ENCODE assay signal across 15 cellular contexts in genomic region chr3:41991399-41991798, GRCh38. TPM values are rescaled to one million over a fixed set of nuclear protein-coding genes. Genes with fewer than 3 reads are reported as not detected.
DNase-seq lines count a peak whose midpoint lies in the region; TF ChIP-seq lines count a peak whose summit lies in the region.
"Had no signal": no experiment of that assay in that cellular context is flagged by ENCODE, and none has a peak within 500 bp of the region (broad histone marks: within the 10 kb centered on the region; RNA-seq: fewer than 3 reads in every experiment).

No MANE protein-coding gene starts in this region.

- H3K27me3 Mint-ChIP-seq in MCF 10A (ENCODE audit: insufficient read depth, unreplicated experiment) (no peaks in the 10 kb centered on the region), mesothelial cell of epicardium (ENCODE audit: low read depth) (no peaks in the 10 kb centered on the region), type B pancreatic cell (no peaks in the 10 kb centered on the region)

- H3K27ac Mint-ChIP-seq in MCF 10A (ENCODE audit: low read depth, unreplicated experiment), result no peak overlapping the region
- peak overlapping the region; percentile 55 for H3K27ac Mint-ChIP-seq in mesothelial cell of epicardium
- H3K27ac Mint-ChIP-seq in type B pancreatic cell, result peak overlapping the region; percentile 7
- H3K27ac Mint-ChIP-seq: CD4-positive, alpha-beta memory T cell; HFFc6 had no signal

- TF ChIP-seq CTCF in MCF 10A (IDR thresholded peaks at IDR 0.05; ENCODE audit: unreplicated experiment) (no peak), breast epithelium (IDR thresholded peaks at IDR 0.05) (no peak), mesothelial cell of epicardium (IDR thresholded peaks at IDR 0.05; ENCODE audit: unreplicated experiment) (no peak), type B pancreatic cell (conservative IDR thresholded peaks at IDR 0.05) (no peak), sigmoid colon (IDR thresholded peaks at IDR 0.05) (no peak)

- POLR2A ChIA-PET in MCF 10A (lab: Yijun Ruan, JAX), result interaction anchor here (0.8 kb wide), 1 partner anchor 99 kb away, joined by 3 read pairs; the partner anchor contains the start of gene TRAK1

- WGBS in sigmoid colon, 2 donors, result 79 to 86% methylated on average over 3 of the region's 3 CpGs

- no peak overlapping the region for H3K4me3 ChIP-seq in breast epithelium
- H3K4me3 ChIP-seq in sigmoid colon, result no peak overlapping the region
- H3K4me3 ChIP-seq: HAP-1 had no signal

- CTCF ChIA-PET in MCF 10A (lab: Yijun Ruan, JAX), result no interaction called here

- DNase-seq in MCF 10A (ENCODE audit: unreplicated experiment) (peak; percentile 8), breast epithelium (ENCODE audit: low spot score in 2 of 2) (no peak), RPMI7951 (ENCODE audit: low read depth) (peak; percentile 39), mesothelial cell of epicardium (ENCODE audit: low spot score in 2 of 2, unreplicated experiment in 2 of 2) (no peak), type B pancreatic cell (ENCODE audit: extremely low spot score, unreplicated experiment) (no peak), sigmoid colon (no peak), DMS 273 treated with DMSO at 0.1 percent for 48 hours (lab: John Stamatoyannopoulos, UW) (no peak)
- no peak for DNase-seq in stimulated activated CD4-positive, alpha-beta T cell treated with anti-CD3 and anti-CD28 coated beads, Interleukin-2, amount 100 ng/mL, for 48 hours
- DNase-seq: ACHN; C1 segment of cervical spinal cord; CD4-positive, alpha-beta memory T cell; DMS53; GF-D8; HFFc6 had no signal

- H3K4me3 Mint-ChIP-seq in MCF 10A (ENCODE audit: unreplicated experiment) (no peak overlapping the region), mesothelial cell of epicardium (no peak overlapping the region), type B pancreatic cell (no peak overlapping the region)
- H3K4me3 Mint-ChIP-seq: CD4-positive, alpha-beta memory T cell; HFFc6 had no signal

- no peaks in the 10 kb centered on the region for H3K9me3 ChIP-seq in breast epithelium
- no peaks in the 10 kb centered on the region for H3K9me3 ChIP-seq in sigmoid colon
- H3K9me3 ChIP-seq: HAP-1 had no signal

- no peaks in the 10 kb centered on the region for H3K27me3 ChIP-seq in breast epithelium
- H3K27me3 ChIP-seq in sigmoid colon, result no peaks in the 10 kb centered on the region

- no peak for TF ChIP-seq POLR2A in breast epithelium (IDR thresholded peaks at IDR 0.05)
- no peak for TF ChIP-seq POLR2A in sigmoid colon (IDR thresholded peaks at IDR 0.05)

- BruUV-seq in MCF 10A (replicated peaks; lab: Mats Ljungman, UMichigan), result no TSS peak

- H3K9me3 Mint-ChIP-seq in MCF 10A (ENCODE audit: unreplicated experiment) (no peaks in the 10 kb centered on the region), mesothelial cell of epicardium (no peaks in the 10 kb centered on the region), type B pancreatic cell (peaks cover 5% of the 10 kb centered on the region)
- H3K9me3 Mint-ChIP-seq: CD4-positive, alpha-beta memory T cell; HFFc6 had no signal

- intact Hi-C loops in MCF 10A (cut with micrococcal nuclease), result no loop called here
- intact Hi-C loops in breast epithelium (cut with DNase I; ENCODE audit: low total_unique reads), result no loop called here
- intact Hi-C loops in sigmoid colon (cut with DNase I), result no loop called here

- H3K36me3 ChIP-seq in breast epithelium, result no peaks in the 10 kb centered on the region
- no peaks in the 10 kb centered on the region for H3K36me3 ChIP-seq in sigmoid colon
- H3K36me3 ChIP-seq: HAP-1 had no signal

- H3K4me1 Mint-ChIP-seq in MCF 10A (ENCODE audit: insufficient read depth, unreplicated experiment) (peaks cover 6% of the 10 kb centered on the region), mesothelial cell of epicardium (peaks cover 11% of the 10 kb centered on the region), type B pancreatic cell (ENCODE audit: unreplicated experiment) (no peaks in the 10 kb centered on the region)
- H3K4me1 Mint-ChIP-seq: CD4-positive, alpha-beta memory T cell had no signal

- no peaks in the 10 kb centered on the region for H3K4me1 ChIP-seq in breast epithelium
- H3K4me1 ChIP-seq in sigmoid colon, result no peaks in the 10 kb centered on the region
- H3K4me1 ChIP-seq: HAP-1 had no signal

- no peak for TF ChIP-seq EP300 in sigmoid colon (IDR thresholded peaks at IDR 0.05)

- H3K27ac ChIP-seq in breast epithelium (no peak overlapping the region), sigmoid colon (no peak overlapping the region)

- no peaks in the 10 kb centered on the region for H3K36me3 Mint-ChIP-seq in MCF 10A (ENCODE audit: insufficient read depth, unreplicated experiment)
- H3K36me3 Mint-ChIP-seq in mesothelial cell of epicardium, result no peaks in the 10 kb centered on the region
- H3K36me3 Mint-ChIP-seq in type B pancreatic cell, result no peaks in the 10 kb centered on the region
- H3K36me3 Mint-ChIP-seq: CD4-positive, alpha-beta memory T cell had no signal

RNA-seq across cellular contexts. Expression of gene ULK4, which starts 29.5 kb away (rescaled TPM):
- total RNA-seq in MCF 10A (2022) (6.9 and 7.8 TPM in 2 replicates), breast epithelium (10 to 100 TPM; 23.0 to 52.8 (median 31.8) TPM), mesothelial cell of epicardium (10.0 to 11.7 TPM (median 10.7 TPM) in 3 replicates), type B pancreatic cell (ENCODE audit: low replicate concordance) (8.5 and 10.7 TPM in 2 replicates), sigmoid colon (10 to 100 TPM in 3 of 4 donors, 1 to 10 TPM in 1; 8.9 to 18.6 (median 16.6) TPM)
- 8.4 and 9.0 TPM in 2 replicates for total RNA-seq in RPMI7951 (2014; rRNA removed; shearing (Covaris generic))
- polyA plus RNA-seq in sigmoid colon, result 1 to 10 TPM; 2.1 to 3.9 (median 2.4) TPM

Comparison
In these comparisons a context has a peak if more than half of its experiments do, and no peak if none do; other contexts are left out.
1. DNase-seq: peak in MCF 10A (single experiment) and RPMI7951 (single experiment); none in breast epithelium (0 of 2), mesothelial cell of epicardium (0 of 2), type B pancreatic cell (single experiment), stimulated activated CD4-positive, alpha-beta T cell treated with anti-CD3 and anti-CD28 coated beads, Interleukin-2, amount 100 ng/mL, for 48 hours (0 of 2), sigmoid colon (single experiment) and DMS 273 treated with DMSO at 0.1 percent for 48 hours (single experiment).